13 cellular contexts compared by ENCODE assay signal in the genomic region with DNA sequence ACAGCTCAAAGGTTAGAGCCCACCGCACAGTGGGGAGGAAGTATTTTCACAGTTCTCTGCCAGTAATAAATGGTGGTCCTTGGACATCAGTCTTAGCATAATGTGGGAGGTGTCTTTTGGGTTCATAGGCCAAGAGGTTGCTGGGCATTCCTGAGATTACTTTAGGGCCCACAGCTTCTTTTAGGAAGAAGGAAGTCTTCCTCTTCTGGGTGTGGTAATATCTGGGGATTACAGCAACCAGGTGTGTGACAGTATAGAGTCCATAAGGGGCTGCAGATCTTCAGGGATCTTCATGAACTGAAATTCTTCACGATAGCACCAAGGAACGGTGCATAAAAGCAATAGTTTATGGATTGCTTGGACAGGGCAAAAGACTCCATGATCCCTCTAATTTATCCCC. TPM values are rescaled to one million over a fixed set of nuclear protein-coding genes. Genes with fewer than 3 reads are reported as not detected.
DNase-seq lines count a peak whose midpoint lies in the region; ATAC-seq and TF ChIP-seq lines count a peak whose summit lies in the region.
"Had no signal": no experiment of that assay in that cellular context is flagged by ENCODE, and none has a peak within 500 bp of the region (broad histone marks: within the 10 kb centered on the region; RNA-seq: fewer than 3 reads in every experiment).

No MANE protein-coding gene starts in this region.

- no peak for TF ChIP-seq CTCF in RWPE1 (conservative IDR thresholded peaks at IDR 0.05; ENCODE audit: low read depth)
- no peak for TF ChIP-seq CTCF in gastroesophageal sphincter (IDR thresholded peaks at IDR 0.05)
- TF ChIP-seq CTCF in upper lobe of left lung (IDR thresholded peaks at IDR 0.05) = no peak

- H3K27ac ChIP-seq in RWPE1 = peak overlapping the region; percentile 77
- H3K27ac ChIP-seq in gastroesophageal sphincter = peak overlapping the region; percentile 75 to 100 (median 86)
- H3K27ac ChIP-seq in upper lobe of left lung = peak overlapping the region; percentile 40 to 69 (median 65)

- H3K27me3 ChIP-seq in gastroesophageal sphincter = no peaks in the 10 kb centered on the region
- H3K27me3 ChIP-seq in upper lobe of left lung = no peaks in the 10 kb centered on the region

- intact Hi-C loops in posterior vena cava (cut with DNase I) = no loop called here

- H3K36me3 ChIP-seq in gastroesophageal sphincter (peaks cover 0 to 7% of the 10 kb centered on the region in 2 donors), upper lobe of left lung (no peaks in the 10 kb centered on the region)

- 80 to 96% methylated on average over 2 to 3 of the region's 3 CpGs for WGBS in gastroesophageal sphincter (ENCODE audit: low coverage in 1 of 2), 2 donors
- 90 to 92% methylated on average over 3 of the region's 3 CpGs for WGBS in upper lobe of left lung, 2 donors

- DNase-seq in RWPE1 (ENCODE audit: low spot score) (no peak), posterior vena cava (ENCODE audit: low spot score) (peak; percentile 7), upper lobe of left lung (no peak), D341Med (ENCODE audit: low spot score) (no peak)
- DNase-seq: activated CD4-positive, CD25-positive, alpha-beta regulatory T cell; caudate nucleus; hippocampal formation; NCI-H2171; stimulated activated CD4-positive, alpha-beta T cell treated with anti-CD3 and anti-CD28 coated beads, Interleukin-1b, Interleukin-23, amount 100 ng/mL, for 48 hours; stimulated activated CD8-positive, alpha-beta memory T cell treated with anti-CD3 and anti-CD28 coated beads, Interleukin-4, amount 100 ng/mL, for 48 hours had no signal

- H3K9me3 ChIP-seq in gastroesophageal sphincter (no peaks in the 10 kb centered on the region), upper lobe of left lung (no peaks in the 10 kb centered on the region)

- POLR2A ChIA-PET in RWPE1 (lab: Yijun Ruan, JAX; ENCODE audit: low non-redundant PET) = no interaction called here

- H3K4me3 ChIP-seq in gastroesophageal sphincter (no peak overlapping the region), upper lobe of left lung (no peak overlapping the region)

- peak; percentile 1 for ATAC-seq in gastroesophageal sphincter
- ATAC-seq in upper lobe of left lung (ENCODE audit: low FRiP score in 2 of 2) = no peak
- ATAC-seq in GM19455 (IDR thresholded peaks at IDR 0.05; ENCODE audit: unreplicated experiment) = no peak
- ATAC-seq in GM19463 (IDR thresholded peaks at IDR 0.05; ENCODE audit: unreplicated experiment) = no peak

- TF ChIP-seq EP300 in gastroesophageal sphincter (IDR thresholded peaks at IDR 0.05) (no peak), upper lobe of left lung (IDR thresholded peaks at IDR 0.05) (no peak)

- H3K4me1 ChIP-seq in gastroesophageal sphincter (peaks cover 5 to 51% (median 19%) of the 10 kb centered on the region in 3 donors), upper lobe of left lung (peaks cover 26 to 41% (median 36%) of the 10 kb centered on the region in 4 donors)

- TF ChIP-seq POLR2A in gastroesophageal sphincter (IDR thresholded peaks at IDR 0.05) (no peak), upper lobe of left lung (IDR thresholded peaks at IDR 0.05) (no peak)

- CTCF ChIA-PET in RWPE1 (lab: Yijun Ruan, JAX) = interaction anchor here (2.2 kb wide), 1 partner anchor 9 kb away, joined by 8 read pairs; no protein-coding TSS in a partner anchor

RNA-seq across cellular contexts. Expression of a gene that starts 56.2 kb away (rescaled TPM):
- total RNA-seq in gastroesophageal sphincter = 10 to 100 TPM in 1 of 4 donors, 1 to 10 TPM in 3; 3.3 to 34.6 (median 5.4) TPM
- 1 to 10 TPM; 5.6 to 9.2 TPM for total RNA-seq in posterior vena cava
- 10 to 100 TPM in 3 of 6 donors, 1 to 10 TPM in 3; 4.3 to 15.0 (median 8.8) TPM for total RNA-seq in upper lobe of left lung
